ENCODE assay signal across 21 cellular contexts in genomic region chr2:73942664-73943063, GRCh38. TPM values are rescaled to one million over a fixed set of nuclear protein-coding genes. Genes with fewer than 3 reads are reported as not detected.
"Had no signal": no experiment of that assay in that cellular context is flagged by ENCODE, and none has a peak within 500 bp of the region (broad histone marks: within the 10 kb centered on the region; RNA-seq: fewer than 3 reads in every experiment).

No MANE protein-coding gene starts in this region.

- H3K4me3 Mint-ChIP-seq: activated CD4-positive, alpha-beta T cell treated with anti-CD3 and anti-CD28 coated beads, Interleukin-2, amount 10 ng/mL, durations not matched to agents 24 days and 14 days; activated naive CD8-positive, alpha-beta T cell treated with anti-CD3 and anti-CD28 coated beads, Interleukin-2, amount 10 ng/mL, durations not matched to agents 7 days and 5 days; IgD-negative memory B cell; T-helper 2 cell treated with Interferon-gamma antibody and Interleukin-4, amounts not matched to agents 5 μg/mL and 100 μg/mL, for 36 hours had no signal

- DNase-seq: activated CD4-positive, alpha-beta T cell treated with anti-CD3 and anti-CD28 coated beads for 1 hour; activated CD4-positive, alpha-beta T cell treated with anti-CD3 and anti-CD28 coated beads, Interleukin-2, amount 10 ng/mL, durations not matched to agents 24 days and 14 days; activated CD4-positive, alpha-beta T cell treated with anti-CD3 and anti-CD28 coated beads, Interleukin-2, amount 50 U/mL, for 48 hours; activated gamma-delta T cell treated with Interleukin-2 at 50 U/mL for 16 hours; activated naive CD8-positive, alpha-beta T cell treated with anti-CD3 and anti-CD28 coated beads, Interleukin-2, amount 10 ng/mL, durations not matched to agents 7 days and 5 days; aorta; central memory CD4-positive, alpha-beta T cell; KG1; NCI-H1048; NCI-H146; NCI-H187 treated with DMSO at 0.1 percent for 48 hours; NCI-H2081 treated with DMSO at 0.1 percent for 48 hours; NCI-H446; NCI-H524; Peyer's patch; Right ventricle myocardium superior; SW 1271 had no signal

- H3K27ac Mint-ChIP-seq: activated CD4-positive, alpha-beta T cell treated with anti-CD3 and anti-CD28 coated beads, Interleukin-2, amount 10 ng/mL, durations not matched to agents 24 days and 14 days; activated naive CD8-positive, alpha-beta T cell treated with anti-CD3 and anti-CD28 coated beads, Interleukin-2, amount 10 ng/mL, durations not matched to agents 7 days and 5 days; T-helper 2 cell treated with Interferon-gamma antibody and Interleukin-4, amounts not matched to agents 5 μg/mL and 100 μg/mL, for 36 hours had no signal

- ATAC-seq: SK-N-SH treated with all-trans-retinoic acid at 6 μM for 48 hours had no signal

- H3K27me3 Mint-ChIP-seq: activated CD4-positive, alpha-beta T cell treated with anti-CD3 and anti-CD28 coated beads, Interleukin-2, amount 10 ng/mL, durations not matched to agents 24 days and 14 days; activated naive CD8-positive, alpha-beta T cell treated with anti-CD3 and anti-CD28 coated beads, Interleukin-2, amount 10 ng/mL, durations not matched to agents 7 days and 5 days; IgD-negative memory B cell had no signal

- H3K9me3 Mint-ChIP-seq: activated CD4-positive, alpha-beta T cell treated with anti-CD3 and anti-CD28 coated beads, Interleukin-2, amount 10 ng/mL, durations not matched to agents 24 days and 14 days; activated naive CD8-positive, alpha-beta T cell treated with anti-CD3 and anti-CD28 coated beads, Interleukin-2, amount 10 ng/mL, durations not matched to agents 7 days and 5 days; IgD-negative memory B cell; T-helper 2 cell treated with Interferon-gamma antibody and Interleukin-4, amounts not matched to agents 5 μg/mL and 100 μg/mL, for 36 hours had no signal

RNA-seq across cellular contexts. Expression of gene ACTG2, which starts 49.9 kb away (rescaled TPM):
- total RNA-seq: activated CD4-positive, alpha-beta T cell treated with anti-CD3 and anti-CD28 coated beads, Interleukin-2, amount 10 ng/mL, durations not matched to agents 24 days and 14 days; T-helper 1 cell treated with Interleukin-12 subunit alpha and Interleukin-12 subunit beta and Interleukin-4 antibody, amounts not matched to agents 30 ng/mL and 1 ng/mL, for 36 hours had no signal
